26 cellular contexts compared by ENCODE assay signal in the genomic region with DNA sequence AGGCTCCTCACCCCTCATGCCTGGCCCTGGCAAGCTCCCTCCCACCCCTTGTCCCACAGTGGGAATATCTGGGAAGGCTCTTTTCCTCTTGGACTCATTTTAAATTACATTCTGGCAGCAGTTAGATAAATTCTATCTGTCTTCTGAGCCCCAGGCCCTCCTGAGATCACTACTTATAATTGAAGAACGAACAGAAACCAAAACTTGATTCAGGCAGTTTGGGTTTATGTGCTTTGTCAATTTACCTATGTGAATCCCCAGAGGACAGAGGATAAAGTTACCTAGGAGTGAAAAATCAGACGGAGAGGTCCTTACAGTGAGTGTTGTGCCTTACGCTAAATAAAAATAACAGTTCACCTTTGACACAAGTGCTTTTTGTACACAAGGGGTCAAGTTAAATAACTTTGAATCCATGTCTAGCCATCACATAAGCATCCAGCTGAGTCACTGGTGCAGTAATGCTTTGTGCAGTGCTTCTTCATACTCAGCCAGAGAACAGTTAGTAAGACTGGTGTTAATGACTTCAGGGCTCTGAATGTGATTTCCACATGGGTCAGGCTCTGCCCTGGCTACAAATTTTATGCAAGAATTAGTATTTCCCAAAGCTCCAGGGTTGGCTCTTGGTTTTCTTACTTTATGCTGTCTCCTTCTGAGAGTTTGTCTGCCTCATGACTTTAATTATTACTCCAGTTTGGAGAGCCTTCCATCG.
DNase-seq lines count a peak whose midpoint lies in the region; ATAC-seq and TF ChIP-seq lines count a peak whose summit lies in the region.
"Had no signal": no experiment of that assay in that cellular context is flagged by ENCODE, and none has a peak within 500 bp of the region (broad histone marks: within the 10 kb centered on the region; RNA-seq: fewer than 3 reads in every experiment).

No MANE protein-coding gene starts in this region.

- H3K9me3 Mint-ChIP-seq in stimulated activated memory B cell treated with anti-CD40 and anti-IgM and Interleukin-4, amounts not matched to agents 10 μg/mL and 1 μg/mL and 100 μg/mL, for 72 hours = peaks cover 5% of the 10 kb centered on the region
- H3K9me3 Mint-ChIP-seq: activated CD4-positive, alpha-beta memory T cell treated with anti-CD3 and anti-CD28 coated beads, Interleukin-2, amount 10 ng/mL, durations not matched to agents 7 days and 5 days had no signal

- no peaks in the 10 kb centered on the region for H3K27me3 ChIP-seq in RWPE2 (ENCODE audit: insufficient read depth, poor library complexity, severe bottlenecking)
- H3K27me3 ChIP-seq: SJSA1, transverse colon had no signal

- H3K4me1 Mint-ChIP-seq in stimulated activated memory B cell treated with anti-CD40 and anti-IgM and Interleukin-4, amounts not matched to agents 10 μg/mL and 1 μg/mL and 100 μg/mL, for 72 hours = no peaks in the 10 kb centered on the region
- H3K4me1 Mint-ChIP-seq: activated B cell treated with CpG ODN at 0.5 μM for 24 hours; activated CD4-positive, alpha-beta memory T cell treated with anti-CD3 and anti-CD28 coated beads, Interleukin-2, amount 10 ng/mL, durations not matched to agents 7 days and 5 days; activated naive CD4-positive, alpha-beta T cell treated with anti-CD3 and anti-CD28 coated beads, Interleukin-2, amount 50 U/mL, for 24 hours; B cell; brain had no signal

- no peaks in the 10 kb centered on the region for H3K4me1 ChIP-seq in RWPE2 (ENCODE audit: insufficient read depth, poor library complexity, severe bottlenecking)
- H3K4me1 ChIP-seq: SJSA1, transverse colon had no signal

- no peak overlapping the region for H3K27ac ChIP-seq in RWPE2 (ENCODE audit: poor library complexity, severe bottlenecking)
- H3K27ac ChIP-seq: SJSA1, transverse colon had no signal

- no peak for TF ChIP-seq CTCF in RWPE2 (IDR thresholded peaks at IDR 0.05; ENCODE audit: poor library complexity, severe bottlenecking)

- H3K27ac Mint-ChIP-seq in stimulated activated memory B cell treated with anti-CD40 and anti-IgM and Interleukin-4, amounts not matched to agents 10 μg/mL and 1 μg/mL and 100 μg/mL, for 72 hours = no peak overlapping the region
- H3K27ac Mint-ChIP-seq: activated B cell treated with CpG ODN at 0.5 μM for 24 hours; activated CD4-positive, alpha-beta memory T cell treated with anti-CD3 and anti-CD28 coated beads, Interleukin-2, amount 10 ng/mL, durations not matched to agents 7 days and 5 days; activated naive CD4-positive, alpha-beta T cell treated with anti-CD3 and anti-CD28 coated beads, Interleukin-2, amount 50 U/mL, for 24 hours; B cell; brain had no signal

- DNase-seq in GM04503 (ENCODE audit: low read depth) = peak; percentile 55
- DNase-seq in RWPE2 (ENCODE audit: low spot score) = no peak
- peak; percentile 27 for DNase-seq in fibroblast of peridontal ligament (ENCODE audit: extremely low read depth)
- DNase-seq in skeletal muscle cell (ENCODE audit: low read depth) = peak; percentile 74
- no peak for DNase-seq in NCI-H1092 (lab: John Stamatoyannopoulos, UW)
- no peak for DNase-seq in activated CD4-positive, alpha-beta T cell treated with anti-CD3 and anti-CD28 coated beads for 4 hours
- no peak for DNase-seq in central memory CD4-positive, alpha-beta T cell
- DNase-seq: activated B cell treated with CpG ODN at 0.5 μM for 24 hours; activated CD4-positive, alpha-beta memory T cell treated with anti-CD3 and anti-CD28 coated beads, Interleukin-2, amount 10 ng/mL, durations not matched to agents 7 days and 5 days; activated T-cell treated with anti-CD3 and anti-CD28 coated beads, Interleukin-2, amount 50 U/mL, for 1 hour; COR-L47; dermis blood vessel endothelial cell; GOT3; head of caudate nucleus; NCI-H1417; NCI-H69; nucleus accumbens; OCI-M1; stimulated activated naive CD4-positive, alpha-beta T cell; T-helper 2 cell; transverse colon had no signal

- H3K27me3 Mint-ChIP-seq in stimulated activated memory B cell treated with anti-CD40 and anti-IgM and Interleukin-4, amounts not matched to agents 10 μg/mL and 1 μg/mL and 100 μg/mL, for 72 hours = no peaks in the 10 kb centered on the region

- H3K36me3 ChIP-seq in RWPE2 (ENCODE audit: low read depth) = no peaks in the 10 kb centered on the region
- H3K36me3 ChIP-seq: SJSA1, transverse colon had no signal

- H3K4me3 Mint-ChIP-seq in stimulated activated memory B cell treated with anti-CD40 and anti-IgM and Interleukin-4, amounts not matched to agents 10 μg/mL and 1 μg/mL and 100 μg/mL, for 72 hours = no peak overlapping the region
- H3K4me3 Mint-ChIP-seq: activated B cell treated with CpG ODN at 0.5 μM for 24 hours; activated CD4-positive, alpha-beta memory T cell treated with anti-CD3 and anti-CD28 coated beads, Interleukin-2, amount 10 ng/mL, durations not matched to agents 7 days and 5 days; activated naive CD4-positive, alpha-beta T cell treated with anti-CD3 and anti-CD28 coated beads, Interleukin-2, amount 50 U/mL, for 24 hours; B cell; brain had no signal

- peak; percentile 68 for ATAC-seq in RWPE2 (ENCODE audit: low read depth)
- ATAC-seq in stimulated activated memory B cell treated with anti-CD40 and anti-IgM and Interleukin-4, amounts not matched to agents 10 μg/mL and 1 μg/mL and 100 μg/mL, for 72 hours = no peak

- no peaks in the 10 kb centered on the region for H3K36me3 Mint-ChIP-seq in stimulated activated memory B cell treated with anti-CD40 and anti-IgM and Interleukin-4, amounts not matched to agents 10 μg/mL and 1 μg/mL and 100 μg/mL, for 72 hours
- H3K36me3 Mint-ChIP-seq: activated naive CD4-positive, alpha-beta T cell treated with anti-CD3 and anti-CD28 coated beads, Interleukin-2, amount 50 U/mL, for 24 hours; brain had no signal

- H3K4me3 ChIP-seq in RWPE2 (ENCODE audit: severe bottlenecking) (no peak overlapping the region), skeletal muscle cell (ENCODE audit: low read depth, low read length) (peak overlapping the region; percentile 0)
- H3K4me3 ChIP-seq: SJSA1, transverse colon had no signal

- no peaks in the 10 kb centered on the region for H3K9me3 ChIP-seq in RWPE2 (ENCODE audit: severe bottlenecking)
- H3K9me3 ChIP-seq: transverse colon had no signal

Comparison
In these comparisons a context has a peak if more than half of its experiments do, and no peak if none do; other contexts are left out.
1. DNase-seq: peak in GM04503 (single experiment), fibroblast of peridontal ligament (single experiment) and skeletal muscle cell (single experiment); none in RWPE2 (single experiment), NCI-H1092 (single experiment), activated CD4-positive, alpha-beta T cell treated with anti-CD3 and anti-CD28 coated beads for 4 hours (0 of 2) and central memory CD4-positive, alpha-beta T cell (single experiment).